31 cellular contexts compared by ENCODE assay signal in the genomic region with DNA sequence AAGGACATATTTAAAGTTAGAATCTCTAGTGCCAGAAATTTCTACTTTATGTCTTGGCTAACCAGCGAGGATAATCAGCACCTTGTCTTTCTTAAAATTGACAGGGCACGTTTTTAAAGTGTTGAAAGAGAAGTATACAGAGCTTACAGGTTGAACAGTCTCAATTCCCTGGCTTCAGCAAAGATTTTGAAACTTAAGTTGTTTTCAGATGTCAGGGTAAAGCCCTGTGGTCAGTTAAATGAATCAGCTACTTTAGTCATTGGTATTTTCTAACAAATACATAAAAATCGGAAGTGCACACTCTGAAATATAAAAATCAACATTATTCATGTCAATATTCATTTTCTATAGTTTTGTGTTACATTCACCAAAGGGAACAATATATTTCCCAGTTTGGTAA. TPM values are rescaled to one million over a fixed set of nuclear protein-coding genes. Genes with fewer than 3 reads are reported as not detected.
"Had no signal": no experiment of that assay in that cellular context is flagged by ENCODE, and none has a peak within 500 bp of the region (broad histone marks: within the 10 kb centered on the region; RNA-seq: fewer than 3 reads in every experiment).

No MANE protein-coding gene starts in this region.

- H3K27ac Mint-ChIP-seq: activated B cell treated with CpG ODN at 0.5 μM for 24 hours; activated naive CD8-positive, alpha-beta T cell; activated T-cell treated with anti-CD3 and anti-CD28 coated beads, Interleukin-2, amount 50 U/mL, for 72 hours; brain; natural killer cell; neural progenitor cell; stimulated activated naive B cell treated with anti-CD40 and anti-IgM and Interleukin-4, amounts not matched to agents 10 μg/mL and 1 μg/mL and 100 μg/mL, for 72 hours had no signal

- H3K4me1 Mint-ChIP-seq: activated B cell treated with CpG ODN at 0.5 μM for 24 hours; natural killer cell; neural progenitor cell; stimulated activated naive B cell treated with anti-CD40 and anti-IgM and Interleukin-4, amounts not matched to agents 10 μg/mL and 1 μg/mL and 100 μg/mL, for 72 hours had no signal

- DNase-seq: activated B cell treated with CpG ODN at 0.5 μM for 24 hours; activated effector memory CD4-positive, alpha-beta T cell treated with Interleukin-2 at 50 U/mL for 16 hours; activated naive CD4-positive, alpha-beta T cell treated with Interleukin-2 at 50 U/mL for 16 hours; activated T-cell treated with anti-CD3 and anti-CD28 coated beads for 4 hours; activated T-cell treated with anti-CD3 and anti-CD28 coated beads, Interleukin-2, amount 50 U/mL, for 72 hours; aorta; cerebellar nuclear complex; colonic mucosa; effector CD8-positive, alpha-beta T cell; esophagus squamous epithelium; gastrocnemius medialis; glutamatergic neuron; islet precursor cell; left ventricle myocardium inferior; mesendoderm; natural killer cell; occipital lobe; stimulated activated CD4-positive, alpha-beta T cell treated with anti-CD3 and anti-CD28 coated beads, Interleukin-15, amount 100 ng/mL, for 24 hours; stimulated activated CD4-positive, alpha-beta T cell treated with anti-CD3 and anti-CD28 coated beads, Interleukin-2, amount 100 ng/mL, for 24 hours; stimulated activated naive B cell treated with anti-CD40 and anti-IgM and Interleukin-4, amounts not matched to agents 10 μg/mL and 1 μg/mL and 100 μg/mL, for 72 hours; stomach; thyroid gland; upper lobe of left lung had no signal

- H3K9me3 Mint-ChIP-seq: activated B cell treated with CpG ODN at 0.5 μM for 24 hours; activated T-cell treated with anti-CD3 and anti-CD28 coated beads, Interleukin-2, amount 50 U/mL, for 72 hours; brain; neural progenitor cell; stimulated activated naive B cell treated with anti-CD40 and anti-IgM and Interleukin-4, amounts not matched to agents 10 μg/mL and 1 μg/mL and 100 μg/mL, for 72 hours had no signal

- H3K4me3 ChIP-seq: cardiac muscle cell, colonic mucosa, esophagus squamous epithelium, gastrocnemius medialis, left ventricle myocardium inferior, lung, neural progenitor cell, right atrium auricular region, stomach, thyroid gland, upper lobe of left lung, vagina had no signal

- H3K27me3 Mint-ChIP-seq: brain had no signal

- H3K4me3 Mint-ChIP-seq: activated B cell treated with CpG ODN at 0.5 μM for 24 hours; activated naive CD8-positive, alpha-beta T cell; activated T-cell treated with anti-CD3 and anti-CD28 coated beads, Interleukin-2, amount 50 U/mL, for 72 hours; brain; natural killer cell; neural progenitor cell; stimulated activated naive B cell treated with anti-CD40 and anti-IgM and Interleukin-4, amounts not matched to agents 10 μg/mL and 1 μg/mL and 100 μg/mL, for 72 hours had no signal

- H3K36me3 Mint-ChIP-seq: activated naive CD8-positive, alpha-beta T cell; natural killer cell; neural progenitor cell; stimulated activated naive B cell treated with anti-CD40 and anti-IgM and Interleukin-4, amounts not matched to agents 10 μg/mL and 1 μg/mL and 100 μg/mL, for 72 hours had no signal

- ATAC-seq: activated T-cell treated with anti-CD3 and anti-CD28 coated beads, Interleukin-2, amount 50 U/mL, for 72 hours; gastrocnemius medialis; natural killer cell; stimulated activated naive B cell treated with anti-CD40 and anti-IgM and Interleukin-4, amounts not matched to agents 10 μg/mL and 1 μg/mL and 100 μg/mL, for 72 hours had no signal

RNA-seq across cellular contexts. Expression of gene SNCAIP, which starts 29.1 kb away (rescaled TPM):
- total RNA-seq: activated B cell treated with CpG ODN at 0.5 μM for 24 hours; activated T-cell treated with anti-CD3 and anti-CD28 coated beads, Interleukin-2, amount 50 U/mL, for 72 hours; mononuclear cell had no signal
